In the genomic region with DNA sequence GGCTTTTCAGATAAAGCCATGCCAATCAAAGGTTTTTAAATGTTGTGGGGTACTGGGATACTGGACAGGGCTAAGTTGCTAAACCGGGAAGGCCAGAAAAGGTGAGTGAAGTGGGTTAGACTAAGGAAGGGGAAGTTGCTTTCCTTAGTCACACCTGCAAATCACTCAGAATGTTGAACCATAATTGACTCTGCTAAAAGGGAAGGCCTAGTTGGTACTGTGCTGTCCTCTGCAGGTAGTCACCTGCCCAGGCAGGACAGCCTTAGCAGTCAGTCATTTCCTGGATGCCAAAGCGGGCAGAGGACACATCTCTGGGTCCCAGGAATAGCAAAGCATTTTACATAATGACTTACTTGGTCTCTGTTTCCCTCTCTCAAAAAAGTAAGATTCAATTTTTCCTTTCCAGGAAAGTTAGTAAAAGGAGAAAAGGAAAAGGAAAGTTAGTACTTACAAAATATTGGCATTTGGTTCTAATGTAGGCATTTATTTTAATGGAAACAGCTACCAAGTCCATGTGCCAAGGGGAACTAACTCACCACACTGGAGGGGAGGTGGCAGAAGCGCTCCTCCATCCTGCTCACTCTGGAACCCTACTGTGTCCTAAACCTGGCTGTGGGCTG, we compare ENCODE assay signal across 11 cellular contexts.
DNase-seq lines count a peak whose midpoint lies in the region; ATAC-seq and TF ChIP-seq lines count a peak whose summit lies in the region.
"Had no signal": no experiment of that assay in that cellular context is flagged by ENCODE, and none has a peak within 500 bp of the region (broad histone marks: within the 10 kb centered on the region; RNA-seq: fewer than 3 reads in every experiment).

No MANE protein-coding gene starts in this region.

- RAD21 ChIA-PET in HCT116 (lab: Charles Lee; ENCODE audit: low non-redundant PET in 1 of 2, low total read pairs in 2 of 2, uncharacterized antibody in 2 of 2, unreplicated experiment in 2 of 2) = no interaction called here

- H3K4me1 ChIP-seq in HCT116 (ENCODE audit: control insufficient read depth in 1 of 2, insufficient read depth in 2 of 2, low read length in 2 of 2) = no peaks in the 10 kb centered on the region
- peaks cover 0 to 11% (median 2%) of the 10 kb centered on the region in 4 donors for H3K4me1 ChIP-seq in right lobe of liver
- H3K4me1 ChIP-seq: psoas muscle had no signal

- H3K9me3 ChIP-seq in HCT116 (ENCODE audit: control insufficient read depth in 1 of 2, insufficient read depth in 1 of 2, low read depth in 1 of 2, low read length in 2 of 2) (no peaks in the 10 kb centered on the region), right lobe of liver (no peaks in the 10 kb centered on the region)
- H3K9me3 ChIP-seq: psoas muscle had no signal

- no peak overlapping the region for H3K27ac ChIP-seq in HCT116 (ENCODE audit: low read depth, low read length)
- H3K27ac ChIP-seq in right lobe of liver = no peak overlapping the region
- H3K27ac ChIP-seq: psoas muscle had no signal

- 78% methylated on average over 3 of the region's 3 CpGs for WGBS in right lobe of liver (ENCODE audit: insufficient coverage, low coverage, low lambda C conversion rate, missing lambda C conversion rate)

- CTCF ChIA-PET in HCT116 (lab: Charles Lee) = interaction anchor here (0.7 kb wide), 1 partner anchor 13 kb away, joined by 3 read pairs; no protein-coding TSS in a partner anchor

- TF ChIP-seq RAD21 in HCT116 (IDR thresholded peaks at IDR 0.05; ENCODE audit: low read depth) = peak; percentile 81

- H3K4me2 ChIP-seq in HCT116 (ENCODE audit: low read length) = no peak overlapping the region

- peak; percentile 97 for DNase-seq in DMS53 treated with DMSO at 0.1 percent for 48 hours (lab: John Stamatoyannopoulos, UW; ENCODE audit: unreplicated experiment)
- peak; percentile 18 for DNase-seq in HCT116 (ENCODE audit: low read depth, low spot score)
- DNase-seq in RPMI8226 = peak; percentile 21
- peak in 1 of 3 donors; percentile 37 for DNase-seq in right lobe of liver
- no peak for DNase-seq in NCI-H82 (lab: John Stamatoyannopoulos, UW)
- no peak for DNase-seq in activated CD8-positive, alpha-beta memory T cell treated with anti-CD3 and anti-CD28 coated beads, Interleukin-2, amount 50 U/mL, for 48 hours
- DNase-seq: NCI-H1930, psoas muscle, T1000 had no signal

- H3K79me2 ChIP-seq in HCT116 (ENCODE audit: insufficient read depth, low read length) = no peaks in the 10 kb centered on the region

- no TSS peak for BruUV-seq in HCT116 (replicated peaks; lab: Mats Ljungman, UMichigan)

- no peak overlapping the region for H3K4me3 ChIP-seq in HCT116 (replicated peaks in 1 of 2; ENCODE audit: low read depth in 1 of 2, low read length in 2 of 2)
- no peak overlapping the region for H3K4me3 ChIP-seq in right lobe of liver
- H3K4me3 ChIP-seq: psoas muscle had no signal

- ATAC-seq in HCT116 (peak; percentile 85), right lobe of liver (peak; percentile 68 to 94 (median 90)), GM21737 (IDR thresholded peaks at IDR 0.05; ENCODE audit: unreplicated experiment) (no peak), GM18870 (IDR thresholded peaks at IDR 0.05; ENCODE audit: unreplicated experiment) (no peak)
- ATAC-seq: psoas muscle had no signal

- no peaks in the 10 kb centered on the region for H3K9me2 ChIP-seq in HCT116 (ENCODE audit: insufficient read depth)

- intact Hi-C loops in HCT116 (cut with micrococcal nuclease) (no loop called here), right lobe of liver (cut with DNase I) (no loop called here)

- H2AFZ ChIP-seq in HCT116 (ENCODE audit: low read depth, low read length, poor library complexity, severe bottlenecking) = no peak overlapping the region

- POLR2A ChIA-PET in HCT116 (lab: Charles Lee) = no interaction called here

- TF ChIP-seq CTCF in HCT116 (IDR thresholded peaks at IDR 0.05 in 2 of 3, conservative IDR thresholded peaks at IDR 0.05 in 1 of 3; ENCODE audit: borderline replicate concordance in 1 of 3, insufficient read depth in 1 of 3, low read depth in 2 of 3, low read length in 2 of 3) = peak; percentile 33 to 40 (median 40); a peak in 5 of 6 replicates
- peak; percentile 38 to 64 (median 44) for TF ChIP-seq CTCF in right lobe of liver (IDR thresholded peaks at IDR 0.05)

- no peaks in the 10 kb centered on the region for H4K20me1 ChIP-seq in HCT116 (ENCODE audit: insufficient read depth)

- no peak overlapping the region for H3K9ac ChIP-seq in HCT116 (ENCODE audit: low read length)

- no peaks in the 10 kb centered on the region for H3K36me3 ChIP-seq in HCT116 (ENCODE audit: control insufficient read depth in 1 of 2, insufficient read depth in 2 of 2, low read length in 2 of 2)
- H3K36me3 ChIP-seq in right lobe of liver = no peaks in the 10 kb centered on the region

- no peaks in the 10 kb centered on the region for H3K27me3 ChIP-seq in HCT116 (ENCODE audit: insufficient read depth, low read length)
- H3K27me3 ChIP-seq in right lobe of liver = no peaks in the 10 kb centered on the region

- TF ChIP-seq POLR2A in HCT116 (IDR thresholded peaks at IDR 0.05; ENCODE audit: borderline replicate concordance, extremely low read depth, insufficient read depth, insufficient read length) = no peak
- TF ChIP-seq POLR2A in right lobe of liver (IDR thresholded peaks at IDR 0.05) = no peak

TF ChIP-seq in HCT116, 20 proteins besides CTCF, POLR2A, EP300 and RAD21:
- TF ChIP-seq SRF (IDR thresholded peaks at IDR 0.05; ENCODE audit: low read depth) (peak; percentile 26; the same call in 1 of the 2 replicates), FOSL1 (IDR thresholded peaks at IDR 0.05; ENCODE audit: low read depth) (no peak), SIN3A (IDR thresholded peaks at IDR 0.05; ENCODE audit: low read depth) (no peak), ELF1 (IDR thresholded peaks at IDR 0.05; ENCODE audit: borderline replicate concordance, low read depth) (peak; percentile 33; the same call in 1 of the 2 replicates), CBX3 (IDR thresholded peaks at IDR 0.05; ENCODE audit: low read depth) (peak; percentile 64)

Comparison
In these comparisons a context has a peak if more than half of its experiments do, and no peak if none do; other contexts are left out.
1. DNase-seq: peak in DMS53 treated with DMSO at 0.1 percent for 48 hours (single experiment), HCT116 (single experiment) and RPMI8226 (single experiment); none in NCI-H82 (single experiment) and activated CD8-positive, alpha-beta memory T cell treated with anti-CD3 and anti-CD28 coated beads, Interleukin-2, amount 50 U/mL, for 48 hours (single experiment).
2. ATAC-seq: peak in HCT116 (single experiment) and right lobe of liver (4 of 4); none in GM21737 (single experiment) and GM18870 (single experiment).